In genomic region chr17:38428150-38428642, GRCh38 we compare ENCODE assay signal across 8 cellular contexts. TPM values are rescaled to one million over a fixed set of nuclear protein-coding genes. Genes with fewer than 3 reads are reported as not detected.
DNase-seq lines count a peak whose midpoint lies in the region; ATAC-seq, FAIRE-seq and TF ChIP-seq lines count a peak whose summit lies in the region.

Gene ARHGAP23, plus strand, starts transcription at chr17:38428464. Its CDS starts 22 bp downstream, at chr17:38428486.

- CTCF ChIA-PET in Panc1 (lab: Charles Lee): interaction anchor here (0.5 kb wide), 1 partner anchor 50 kb away, joined by 3 read pairs; no protein-coding TSS in a partner anchor

- TF ChIP-seq CTCF in GM10266 (IDR thresholded peaks at IDR 0.05; ENCODE audit: control insufficient read depth, insufficient read depth, low read depth, missing control alignments): no peak
- TF ChIP-seq CTCF in Panc1 (IDR thresholded peaks at IDR 0.05): no peak
- TF ChIP-seq CTCF in tibial artery (IDR thresholded peaks at IDR 0.05): no peak

- no peaks in the 10 kb centered on the region for H3K9me3 ChIP-seq in Panc1 (ENCODE audit: control insufficient read depth, insufficient read depth, low read depth, low read length)
- no peaks in the 10 kb centered on the region for H3K9me3 ChIP-seq in tibial artery

- H3K4me1 ChIP-seq in Panc1 (ENCODE audit: control insufficient read depth, insufficient read depth, low read length) (peaks cover 14% of the 10 kb centered on the region), tibial artery (peaks cover 0 to 59% (median 43%) of the 10 kb centered on the region in 4 donors)

- intact Hi-C loops in Panc1 (cut with micrococcal nuclease; ENCODE audit: unreplicated experiment): loop anchor here (10.0 kb wide), 1 partner anchor 57 kb away; no protein-coding TSS in a partner anchor
- intact Hi-C loops in tibial artery (cut with DNase I; ENCODE audit: low total_unique reads): no loop called here

- no peaks in the 10 kb centered on the region for H3K9me3 Mint-ChIP-seq in activated naive CD4-positive, alpha-beta T cell treated with anti-CD3 and anti-CD28 coated beads, Interleukin-2, amount 50 U/mL, for 72 hours
- no peaks in the 10 kb centered on the region for H3K9me3 Mint-ChIP-seq in natural killer cell treated with Interleukin-12 subunit alpha and Interleukin-12 subunit beta and Interleukin-15 and Interleukin-18, amount 100 ng/mL, for 72 hours

- H3K4me3 Mint-ChIP-seq in natural killer cell treated with Interleukin-12 subunit alpha and Interleukin-12 subunit beta and Interleukin-15 and Interleukin-18, amount 100 ng/mL, for 72 hours: peak within 1 kb of the TSS; percentile 73

- H3K27ac ChIP-seq in Panc1 (ENCODE audit: low read length): peak within 1 kb of the TSS; percentile 84
- peak within 1 kb of the TSS; percentile 83 to 91 for H3K27ac ChIP-seq in tibial artery

- H3K27me3 ChIP-seq in Panc1 (ENCODE audit: control insufficient read depth, insufficient read depth, low read length): no peaks in the 10 kb centered on the region
- H3K27me3 ChIP-seq in tibial artery: no peaks in the 10 kb centered on the region

- peak within 1 kb of the TSS; percentile 68 to 69 for H3K4me3 ChIP-seq in Panc1 (ENCODE audit: low read depth in 2 of 2, low read length in 2 of 2)
- peak within 1 kb of the TSS; percentile 63 to 76 for H3K4me3 ChIP-seq in tibial artery

- H3K36me3 Mint-ChIP-seq in activated naive CD4-positive, alpha-beta T cell treated with anti-CD3 and anti-CD28 coated beads, Interleukin-2, amount 50 U/mL, for 72 hours: no peaks in the 10 kb centered on the region
- H3K36me3 Mint-ChIP-seq in natural killer cell treated with Interleukin-12 subunit alpha and Interleukin-12 subunit beta and Interleukin-15 and Interleukin-18, amount 100 ng/mL, for 72 hours: no peaks in the 10 kb centered on the region

- peak within 1 kb of the TSS; percentile 1 to 21 for H3K27ac Mint-ChIP-seq in activated naive CD4-positive, alpha-beta T cell treated with anti-CD3 and anti-CD28 coated beads, Interleukin-2, amount 50 U/mL, for 72 hours
- H3K27ac Mint-ChIP-seq in natural killer cell treated with Interleukin-12 subunit alpha and Interleukin-12 subunit beta and Interleukin-15 and Interleukin-18, amount 100 ng/mL, for 72 hours: no peak within 1 kb of the TSS

- POLR2A ChIA-PET in Panc1 (lab: Charles Lee): interaction anchor here (0.6 kb wide), 1 partner anchor 393 kb away, joined by 6 read pairs; no protein-coding TSS in a partner anchor

- peak; percentile 78 for DNase-seq in GM10266 (ENCODE audit: extremely low spot score)
- no peak for DNase-seq in Panc1 (ENCODE audit: low read depth, low spot score)
- DNase-seq in activated naive CD4-positive, alpha-beta T cell treated with anti-CD3 and anti-CD28 coated beads, Interleukin-2, amount 50 U/mL, for 72 hours (ENCODE audit: low spot score in 2 of 2): no peak
- DNase-seq in frontal cortex (ENCODE audit: low spot score in 2 of 2): peak; percentile 84 to 85
- DNase-seq in natural killer cell treated with Interleukin-12 subunit alpha and Interleukin-12 subunit beta and Interleukin-15 and Interleukin-18, amount 100 ng/mL, for 72 hours (ENCODE audit: low spot score): no peak
- peak; percentile 57 to 88 for DNase-seq in tibial artery

- H3K27me3 Mint-ChIP-seq in natural killer cell treated with Interleukin-12 subunit alpha and Interleukin-12 subunit beta and Interleukin-15 and Interleukin-18, amount 100 ng/mL, for 72 hours: peaks cover 23 to 27% of the 10 kb centered on the region in 2 donors

- ATAC-seq in Panc1 (peak; percentile 81), HG03135 (IDR thresholded peaks at IDR 0.05; ENCODE audit: unreplicated experiment) (no peak), HG02938 (IDR thresholded peaks at IDR 0.05; ENCODE audit: unreplicated experiment) (no peak)
- peak; percentile 42 to 60 for ATAC-seq in activated naive CD4-positive, alpha-beta T cell treated with anti-CD3 and anti-CD28 coated beads, Interleukin-2, amount 50 U/mL, for 72 hours
- ATAC-seq in natural killer cell treated with Interleukin-12 subunit alpha and Interleukin-12 subunit beta and Interleukin-15 and Interleukin-18, amount 100 ng/mL, for 72 hours: peak; percentile 60 to 75

- no peaks in the 10 kb centered on the region for H3K36me3 ChIP-seq in Panc1 (ENCODE audit: control insufficient read depth, insufficient read depth, low read length)
- H3K36me3 ChIP-seq in tibial artery: no peaks in the 10 kb centered on the region

- in situ Hi-C loops in Panc1 (cut with HindIII; ENCODE audit: low pct_unique_long_range_greater_than_20kb, low sequenced_read_pairs): no loop called here

- no TSS peak for BruUV-seq in Panc1 (replicated peaks; lab: Mats Ljungman, UMichigan)

- H3K4me1 Mint-ChIP-seq in natural killer cell treated with Interleukin-12 subunit alpha and Interleukin-12 subunit beta and Interleukin-15 and Interleukin-18, amount 100 ng/mL, for 72 hours (ENCODE audit: low read depth in 2 of 2): peaks cover 8 to 28% of the 10 kb centered on the region in 2 donors

- no peak for FAIRE-seq in frontal cortex (lab: Jason Lieb, UNC)

RNA-seq across cellular contexts. Expression of gene ARHGAP23, which starts in this region (rescaled TPM):
- total RNA-seq in Panc1 (2021; ENCODE audit: unreplicated experiment) (33.0 TPM), frontal cortex (31.4 TPM)
- polyA plus RNA-seq in Panc1 (2012; ENCODE audit: insufficient read length): 9.9 TPM
- 1 to 10 TPM in 1 of 2 donors, under 1 TPM in 1; 0.43 to 1.3 TPM for total RNA-seq in activated naive CD4-positive, alpha-beta T cell treated with anti-CD3 and anti-CD28 coated beads, Interleukin-2, amount 50 U/mL, for 72 hours
- 1 to 10 TPM in 1 of 2 donors, under 1 TPM in 1; 0.55 to 2.9 TPM for total RNA-seq in natural killer cell treated with Interleukin-12 subunit alpha and Interleukin-12 subunit beta and Interleukin-15 and Interleukin-18, amount 100 ng/mL, for 72 hours

Comparison
In these comparisons a context has a peak if more than half of its experiments do, and no peak if none do; other contexts are left out.
1. DNase-seq: peak in GM10266 (single experiment), frontal cortex (2 of 2) and tibial artery (2 of 2); none in Panc1 (single experiment), activated naive CD4-positive, alpha-beta T cell treated with anti-CD3 and anti-CD28 coated beads, Interleukin-2, amount 50 U/mL, for 72 hours (0 of 2) and natural killer cell treated with Interleukin-12 subunit alpha and Interleukin-12 subunit beta and Interleukin-15 and Interleukin-18, amount 100 ng/mL, for 72 hours (single experiment).
2. ATAC-seq: peak in Panc1 (single experiment), activated naive CD4-positive, alpha-beta T cell treated with anti-CD3 and anti-CD28 coated beads, Interleukin-2, amount 50 U/mL, for 72 hours (2 of 2) and natural killer cell treated with Interleukin-12 subunit alpha and Interleukin-12 subunit beta and Interleukin-15 and Interleukin-18, amount 100 ng/mL, for 72 hours (2 of 2); none in HG03135 (single experiment) and HG02938 (single experiment).
3. H3K27ac Mint-ChIP-seq: peak in activated naive CD4-positive, alpha-beta T cell treated with anti-CD3 and anti-CD28 coated beads, Interleukin-2, amount 50 U/mL, for 72 hours (2 of 2); none in natural killer cell treated with Interleukin-12 subunit alpha and Interleukin-12 subunit beta and Interleukin-15 and Interleukin-18, amount 100 ng/mL, for 72 hours (0 of 2).